8 cellular contexts compared by ENCODE assay signal in the genomic region with DNA sequence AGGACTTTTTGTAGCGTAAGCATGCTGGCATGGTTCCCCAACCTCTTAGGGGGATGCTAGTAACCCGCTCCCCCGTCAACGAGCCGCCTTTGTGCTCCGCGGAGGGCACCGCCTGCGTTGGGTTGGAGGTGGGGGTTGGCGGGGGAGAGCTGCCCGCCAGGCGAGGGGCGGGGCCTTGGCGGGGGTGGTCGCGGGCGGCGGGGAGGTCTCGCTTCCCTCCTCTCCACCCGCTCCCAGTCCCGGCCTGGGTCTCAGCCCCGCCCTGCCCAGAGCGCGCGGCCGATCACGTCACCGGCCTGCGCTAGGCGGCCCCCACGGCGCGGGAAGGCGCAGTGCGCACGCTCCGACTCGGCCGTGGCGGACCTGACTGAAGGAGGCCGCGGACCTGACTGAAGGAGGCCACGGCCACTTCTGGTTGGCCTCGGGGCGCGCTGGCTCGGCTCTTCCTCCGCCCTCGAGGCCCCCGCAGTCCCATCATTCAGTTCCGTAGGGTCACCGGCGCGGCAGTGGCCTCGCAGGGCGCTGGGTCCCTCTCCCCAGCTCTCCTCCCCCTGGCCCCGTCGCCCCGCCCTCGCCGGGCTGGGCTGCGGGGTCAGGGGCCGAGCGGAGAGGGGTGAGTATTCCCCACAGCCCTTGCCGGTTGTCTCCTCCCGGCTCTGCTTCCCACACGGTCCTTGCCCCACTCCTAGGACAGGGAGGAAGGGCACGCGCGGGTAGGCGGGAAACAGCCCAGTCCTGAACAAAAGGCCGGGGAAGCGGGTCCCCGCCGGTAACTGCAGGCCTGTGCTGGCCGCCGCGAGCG. TPM values are rescaled to one million over a fixed set of nuclear protein-coding genes. Genes with fewer than 3 reads are reported as not detected.
DNase-seq lines count a peak whose midpoint lies in the region; ATAC-seq, FAIRE-seq and TF ChIP-seq lines count a peak whose summit lies in the region.

A gene (plus strand): TSS at position 330 of the 802 bp plus-strand sequence. CDS start 15,548 bp downstream, outside the sequence.

- H3K4me1 ChIP-seq in kidney (ENCODE audit: control insufficient read depth in 1 of 2, insufficient read depth in 1 of 2, low read depth in 1 of 2, low read length in 2 of 2) = no peaks in the 10 kb centered on the region

- FAIRE-seq in kidney (lab: Jason Lieb, UNC) = no peak

- TF ChIP-seq CTCF in AG09319 (IDR thresholded peaks at IDR 0.05; ENCODE audit: low read depth, low read length) = no peak
- TF ChIP-seq CTCF in kidney (IDR thresholded peaks at IDR 0.05; ENCODE audit: borderline replicate concordance, extremely low read depth, insufficient read depth) = peak; percentile 1

- peak within 1 kb of the TSS; percentile 88 to 93 for H3K9ac ChIP-seq in kidney (ENCODE audit: low read length in 2 of 2)

- no peaks in the 10 kb centered on the region for H3K36me3 ChIP-seq in kidney (ENCODE audit: control insufficient read depth in 1 of 2, insufficient read depth in 2 of 2, low read length in 2 of 2)

- peak within 1 kb of the TSS; percentile 82 to 98 for H3K4me3 ChIP-seq in kidney (ENCODE audit: low read length in 2 of 2)

- DNase-seq in AG09319 (ENCODE audit: extremely low read depth, low read depth) (peak; percentile 85), NCI-H345 treated with DMSO at 0.1 percent for 48 hours (lab: John Stamatoyannopoulos, UW; ENCODE audit: unreplicated experiment) (peak; percentile 78), cerebellar cortex (ENCODE audit: low spot score) (peak; percentile 91), kidney (peak; percentile 97)
- peak; percentile 71 to 84 for DNase-seq in stimulated activated CD4-positive, alpha-beta T cell treated with anti-CD3 and anti-CD28 coated beads, Interleukin-15, amount 100 ng/mL, for 1 hour (ENCODE audit: low read depth in 1 of 2, low spot score in 1 of 2)

- ATAC-seq in GM19035 (IDR thresholded peaks at IDR 0.05; ENCODE audit: unreplicated experiment) = peak; percentile 99
- peak; percentile 95 for ATAC-seq in HG03342 (IDR thresholded peaks at IDR 0.05; ENCODE audit: unreplicated experiment)
- ATAC-seq in activated CD4-positive, CD25-positive, alpha-beta regulatory T cell treated with anti-CD3 and anti-CD28 coated beads, Interleukin-2, amount 50 U/mL, for 24 hours = peak; percentile 95 to 96

- intact Hi-C loops in kidney (cut with DNase I) = no loop called here

- peak within 1 kb of the TSS; percentile 98 to 100 for H3K27ac ChIP-seq in kidney (ENCODE audit: low read depth in 2 of 2, low read length in 2 of 2)

- H3K9me3 ChIP-seq in kidney (ENCODE audit: control insufficient read depth in 1 of 2, low read length in 2 of 2) = no peaks in the 10 kb centered on the region

RNA-seq across cellular contexts. Expression of the gene that starts here (rescaled TPM):
- total RNA-seq in kidney = 8.7 TPM
- 8.6 TPM for polyA plus RNA-seq in kidney (ENCODE audit: insufficient read depth, low read depth, low replicate concordance)

Comparison
In these comparisons a context has a peak if more than half of its experiments do, and no peak if none do; other contexts are left out.
1. Peak in every context shown above with its lines: DNase-seq, ATAC-seq, H3K4me3 ChIP-seq and H3K27ac ChIP-seq.